In the genomic region with DNA sequence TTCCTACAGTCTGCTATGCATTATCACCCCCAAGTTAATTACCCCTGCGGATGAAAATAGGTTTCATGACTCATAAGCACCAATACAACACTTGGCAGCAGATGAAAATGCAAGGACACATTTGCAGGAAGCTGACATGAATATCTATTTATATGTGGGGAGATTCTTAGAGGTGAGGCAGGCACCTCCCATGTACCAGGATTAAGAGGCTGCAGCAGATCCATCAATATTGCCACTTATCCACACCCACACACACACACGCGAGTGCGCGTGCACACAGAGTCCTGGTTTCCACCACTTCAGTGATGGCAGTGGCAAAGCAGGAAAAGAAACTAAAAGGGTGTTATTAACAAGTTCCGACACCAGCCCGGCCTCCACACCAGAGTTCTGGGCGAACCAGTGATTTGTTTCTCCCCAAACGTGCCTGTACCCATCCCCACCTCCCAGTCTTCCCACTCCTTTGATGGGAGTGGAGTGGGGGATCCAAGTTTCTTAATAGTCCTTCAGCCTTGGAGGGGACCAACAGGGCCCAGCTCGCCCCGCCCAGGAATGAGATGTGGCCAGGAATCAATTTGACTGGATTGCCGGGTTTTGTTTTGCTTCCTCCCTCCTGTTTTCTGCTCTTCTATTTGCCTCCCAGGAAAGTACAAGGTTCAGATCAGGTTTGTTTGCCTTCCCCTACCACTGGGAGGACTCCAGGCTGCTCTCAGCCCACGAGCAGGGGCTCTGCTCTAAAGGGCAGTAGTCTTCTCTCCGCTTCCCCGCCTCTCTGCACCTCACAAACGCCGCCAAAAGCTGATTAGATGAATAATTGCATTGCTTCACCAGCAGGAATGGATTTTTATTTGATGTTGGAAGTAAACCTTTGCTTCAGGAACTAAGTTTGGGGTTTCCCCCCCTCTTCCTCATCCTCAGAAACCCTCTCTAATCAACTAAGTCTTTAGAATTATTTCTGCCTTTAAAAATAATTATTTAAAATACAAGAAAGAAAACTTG, we compare ENCODE assay signal across 8 cellular contexts. TPM values are rescaled to one million over a fixed set of nuclear protein-coding genes. Genes with fewer than 3 reads are reported as not detected.
DNase-seq lines count a peak whose midpoint lies in the region; ATAC-seq lines count a peak whose summit lies in the region.

No MANE protein-coding gene starts in this region.

- no peak for ATAC-seq in GM18861 (IDR thresholded peaks at IDR 0.05; ENCODE audit: unreplicated experiment)
- ATAC-seq in HG02610 (IDR thresholded peaks at IDR 0.05; ENCODE audit: unreplicated experiment) = no peak

- H3K27me3 Mint-ChIP-seq in immature natural killer cell (ENCODE audit: low read depth in 3 of 3) = peaks cover 9 to 18% (median 12%) of the 10 kb centered on the region in 3 donors

- peak overlapping the region; percentile 61 to 81 (median 76) for H3K4me3 Mint-ChIP-seq in immature natural killer cell

- DNase-seq in Daoy (ENCODE audit: low read depth) (peak; percentile 54), NCI-H2227 (lab: John Stamatoyannopoulos, UW; ENCODE audit: unreplicated experiment) (peak; percentile 71), astrocyte of the hippocampus (ENCODE audit: low read depth, low spot score) (peak; percentile 78), immature natural killer cell (peak; percentile 44 to 46 (median 45)), NCI-H2029 treated with DMSO at 0.1 percent for 48 hours (lab: John Stamatoyannopoulos, UW) (no peak)
- peak; percentile 78 for DNase-seq in stimulated activated CD4-positive, alpha-beta T cell treated with anti-CD3 and anti-CD28 coated beads, Interleukin-15, amount 100 ng/mL, for 24 hours

- no peaks in the 10 kb centered on the region for H3K9me3 Mint-ChIP-seq in immature natural killer cell

- H3K27ac Mint-ChIP-seq in immature natural killer cell = peak overlapping the region; percentile 77 to 90 (median 88)

- H3K4me1 Mint-ChIP-seq in immature natural killer cell = peaks cover 42 to 45% of the 10 kb centered on the region in 2 donors

- peaks cover 3 to 7% (median 6%) of the 10 kb centered on the region in 3 donors for H3K36me3 Mint-ChIP-seq in immature natural killer cell

RNA-seq across cellular contexts. Expression of a gene that starts 5.2 kb away (rescaled TPM):
- 28.6 and 31.5 TPM in 2 replicates for total RNA-seq in Daoy (2014; rRNA removed; shearing (Covaris generic))
- polyA plus RNA-seq in immature natural killer cell = 10 to 100 TPM in 1 of 3 donors, 1 to 10 TPM in 2; 3.5 to 11.1 (median 3.6) TPM
